Comparison of ENCODE assay signal across 1 cellular context in the genomic region with DNA sequence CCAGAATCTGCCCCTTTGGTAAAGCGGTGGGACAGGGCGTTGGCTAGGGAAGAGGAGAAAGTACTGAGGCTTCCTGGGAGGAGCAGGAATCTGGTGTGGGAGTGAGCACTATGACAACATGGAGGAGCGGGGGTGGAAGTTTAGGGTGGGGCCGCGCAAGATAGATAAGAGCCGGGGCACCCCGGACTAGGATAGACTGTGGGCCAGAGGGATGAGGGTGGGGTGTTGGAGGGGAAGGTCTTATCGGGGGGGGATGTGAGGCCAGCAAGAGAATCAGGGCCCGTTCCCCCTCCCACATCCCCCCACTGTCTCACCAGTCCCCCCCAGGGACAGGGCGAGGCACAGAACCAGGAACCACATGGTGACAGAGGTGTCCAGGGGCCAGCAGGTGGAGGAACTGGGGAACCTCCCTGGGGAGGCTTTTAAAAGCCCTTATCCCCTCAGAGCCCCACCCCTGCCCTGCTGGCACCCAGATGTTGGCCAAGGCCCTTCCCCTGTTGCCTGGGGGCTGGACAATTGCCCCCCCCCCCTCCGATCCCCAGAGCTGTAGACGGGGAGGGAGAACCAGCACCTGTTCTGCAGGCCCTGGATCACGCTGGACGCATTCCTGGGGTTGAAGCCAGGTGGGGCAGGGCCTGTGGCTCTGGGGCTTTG.
TF ChIP-seq lines count a peak whose summit lies in the region.

TSS of gene KLK1 (minus strand) at position 399 of the 654 bp plus-strand sequence. CDS start at position 360, 39 bp downstream.

TF ChIP-seq in GM12878, 131 proteins besides CTCF, POLR2A, EP300 and RAD21:
- TF ChIP-seq CHD1 (IDR thresholded peaks at IDR 0.05; ENCODE audit: low read depth, low read length) (no peak), LARP7 (IDR thresholded peaks at IDR 0.05) (no peak), SUZ12 (IDR thresholded peaks at IDR 0.05; ENCODE audit: unreplicated experiment) (no peak), EED (IDR thresholded peaks at IDR 0.05; ENCODE audit: low read depth) (no peak), BMI1 (IDR thresholded peaks at IDR 0.05; ENCODE audit: borderline replicate concordance) (no peak), E4F1 (IDR thresholded peaks at IDR 0.05; ENCODE audit: borderline replicate concordance, partially characterized antibody) (no peak), SMC3 (IDR thresholded peaks at IDR 0.05; ENCODE audit: borderline replicate concordance, low read length) (no peak), MTA2 (IDR thresholded peaks at IDR 0.05; ENCODE audit: low read depth) (no peak), KLF5 (IDR thresholded peaks at IDR 0.05; ENCODE audit: partially characterized antibody) (no peak), PAX5 (IDR thresholded peaks at IDR 0.05; ENCODE audit: borderline replicate concordance, low read depth, low read length) (no peak), CREM (IDR thresholded peaks at IDR 0.05; ENCODE audit: low read depth) (no peak), PBX3 (IDR thresholded peaks at IDR 0.05; ENCODE audit: insufficient replicate concordance, low read depth, low read length) (no peak), CHD2 (IDR thresholded peaks at IDR 0.05; ENCODE audit: borderline replicate concordance, low read depth, low read length) (no peak)
- TF ChIP-seq, protein P1, sequence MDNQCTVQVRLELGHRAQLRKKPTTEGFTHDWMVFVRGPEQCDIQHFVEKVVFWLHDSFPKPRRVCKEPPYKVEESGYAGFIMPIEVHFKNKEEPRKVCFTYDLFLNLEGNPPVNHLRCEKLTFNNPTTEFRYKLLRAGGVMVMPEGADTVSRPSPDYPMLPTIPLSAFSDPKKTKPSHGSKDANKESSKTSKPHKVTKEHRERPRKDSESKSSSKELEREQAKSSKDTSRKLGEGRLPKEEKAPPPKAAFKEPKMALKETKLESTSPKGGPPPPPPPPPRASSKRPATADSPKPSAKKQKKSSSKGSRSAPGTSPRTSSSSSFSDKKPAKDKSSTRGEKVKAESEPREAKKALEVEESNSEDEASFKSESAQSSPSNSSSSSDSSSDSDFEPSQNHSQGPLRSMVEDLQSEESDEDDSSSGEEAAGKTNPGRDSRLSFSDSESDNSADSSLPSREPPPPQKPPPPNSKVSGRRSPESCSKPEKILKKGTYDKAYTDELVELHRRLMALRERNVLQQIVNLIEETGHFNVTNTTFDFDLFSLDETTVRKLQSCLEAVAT (IDR thresholded peaks at IDR 0.05): no peak
- TF ChIP-seq, protein P2, sequence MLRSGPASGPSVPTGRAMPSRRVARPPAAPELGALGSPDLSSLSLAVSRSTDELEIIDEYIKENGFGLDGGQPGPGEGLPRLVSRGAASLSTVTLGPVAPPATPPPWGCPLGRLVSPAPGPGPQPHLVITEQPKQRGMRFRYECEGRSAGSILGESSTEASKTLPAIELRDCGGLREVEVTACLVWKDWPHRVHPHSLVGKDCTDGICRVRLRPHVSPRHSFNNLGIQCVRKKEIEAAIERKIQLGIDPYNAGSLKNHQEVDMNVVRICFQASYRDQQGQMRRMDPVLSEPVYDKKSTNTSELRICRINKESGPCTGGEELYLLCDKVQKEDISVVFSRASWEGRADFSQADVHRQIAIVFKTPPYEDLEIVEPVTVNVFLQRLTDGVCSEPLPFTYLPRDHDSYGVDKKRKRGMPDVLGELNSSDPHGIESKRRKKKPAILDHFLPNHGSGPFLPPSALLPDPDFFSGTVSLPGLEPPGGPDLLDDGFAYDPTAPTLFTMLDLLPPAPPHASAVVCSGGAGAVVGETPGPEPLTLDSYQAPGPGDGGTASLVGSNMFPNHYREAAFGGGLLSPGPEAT (IDR thresholded peaks at IDR 0.05; ENCODE audit: low read depth): no peak
